Comparison of ENCODE assay signal across 16 cellular contexts in the genomic region with DNA sequence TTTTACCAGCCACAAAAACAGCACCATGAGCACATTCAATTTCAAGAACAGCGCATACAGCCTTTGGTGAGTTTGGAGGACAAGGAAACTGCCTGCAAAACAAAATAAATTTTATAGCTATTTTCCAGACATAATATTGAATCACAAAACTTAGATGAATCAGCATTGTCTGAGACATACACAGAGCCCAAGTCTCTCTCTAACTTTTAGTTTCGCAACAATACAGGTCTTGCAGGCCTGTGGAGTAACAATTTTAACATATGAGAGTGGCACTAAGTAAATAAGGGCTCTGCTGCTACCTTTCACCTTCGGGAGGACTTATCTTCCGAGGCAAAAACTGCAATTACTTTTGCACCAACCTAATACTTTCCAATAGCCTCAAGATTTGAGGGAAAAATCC. TPM values are rescaled to one million over a fixed set of nuclear protein-coding genes. Genes with fewer than 3 reads are reported as not detected.
DNase-seq lines count a peak whose midpoint lies in the region; ATAC-seq and TF ChIP-seq lines count a peak whose summit lies in the region.
"Had no signal": no experiment of that assay in that cellular context is flagged by ENCODE, and none has a peak within 500 bp of the region (broad histone marks: within the 10 kb centered on the region; RNA-seq: fewer than 3 reads in every experiment).

No MANE protein-coding gene starts in this region.

- H3K4me3 ChIP-seq in suprapubic skin, result no peak overlapping the region

- TF ChIP-seq CTCF in RWPE1 (conservative IDR thresholded peaks at IDR 0.05; ENCODE audit: low read depth) (no peak), suprapubic skin (IDR thresholded peaks at IDR 0.05) (no peak)

- DNase-seq in NCI-H510A treated with DMSO at 0.1 percent for 48 hours (lab: John Stamatoyannopoulos, UW) (peak; percentile 59), NCI-H510A (lab: John Stamatoyannopoulos, UW) (no peak), RWPE1 (ENCODE audit: low spot score) (peak; percentile 70), fibroblast of peridontal ligament (ENCODE audit: extremely low read depth) (peak; percentile 62), suprapubic skin (ENCODE audit: low spot score in 2 of 2) (no peak), DMS53 treated with DMSO at 0.1 percent for 48 hours (lab: John Stamatoyannopoulos, UW; ENCODE audit: unreplicated experiment) (no peak)
- DNase-seq: activated T-cell treated with anti-CD3 and anti-CD28 coated beads for 4 hours; left cardiac atrium; NCI-H2081 treated with DMSO at 0.1 percent for 48 hours; occipital lobe; stimulated activated CD4-positive, alpha-beta T cell treated with anti-CD3 and anti-CD28 coated beads, Interleukin-2, amount 100 ng/mL, for 24 hours; stimulated activated naive CD8-positive, alpha-beta T cell treated with anti-CD3 and anti-CD28 coated beads, Interleukin-15, Interleukin-2, amounts not matched to agents 100 U/mL and 50 U/mL, for 24 hours had no signal

- H3K27ac ChIP-seq in RWPE1 (no peak overlapping the region), suprapubic skin (peak overlapping the region; percentile 50)
- H3K27ac ChIP-seq: 22Rv1, VCaP had no signal

- 64% methylated on average over 4 of the region's 4 CpGs for WGBS in suprapubic skin

- no peaks in the 10 kb centered on the region for H3K27me3 ChIP-seq in suprapubic skin

- no peak for ATAC-seq in HG03342 (IDR thresholded peaks at IDR 0.05; ENCODE audit: unreplicated experiment)
- no peak for ATAC-seq in GM21529 (IDR thresholded peaks at IDR 0.05; ENCODE audit: unreplicated experiment)
- ATAC-seq: stimulated activated naive CD8-positive, alpha-beta T cell treated with anti-CD3 and anti-CD28 coated beads, Interleukin-15, Interleukin-2, amounts not matched to agents 100 U/mL and 50 U/mL, for 24 hours had no signal

- H3K36me3 ChIP-seq in suprapubic skin, result no peaks in the 10 kb centered on the region

- no peak for TF ChIP-seq POLR2A in suprapubic skin (IDR thresholded peaks at IDR 0.05)

- no peak for TF ChIP-seq EP300 in suprapubic skin (IDR thresholded peaks at IDR 0.05)

- H3K4me1 ChIP-seq in suprapubic skin, result peaks cover 58% of the 10 kb centered on the region

- POLR2A ChIA-PET in RWPE1 (lab: Yijun Ruan, JAX; ENCODE audit: low non-redundant PET), result no interaction called here

- CTCF ChIA-PET in RWPE1 (lab: Yijun Ruan, JAX), result no interaction called here

- H3K9me3 ChIP-seq in suprapubic skin, result no peaks in the 10 kb centered on the region

RNA-seq across cellular contexts. Expression of a gene that starts 56.1 kb away (rescaled TPM):
- 10 to 100 TPM; 29.5 to 39.2 (median 34.8) TPM for total RNA-seq in suprapubic skin

RNA-seq across cellular contexts. Expression of a gene that starts 56.6 kb away (rescaled TPM):
- total RNA-seq in suprapubic skin, result 10 to 100 TPM in 1 of 4 donors, 1 to 10 TPM in 3; 3.3 to 14.0 (median 6.6) TPM

Comparison
In these comparisons a context has a peak if more than half of its experiments do, and no peak if none do; other contexts are left out.
1. DNase-seq: peak in NCI-H510A treated with DMSO at 0.1 percent for 48 hours (single experiment), RWPE1 (single experiment) and fibroblast of peridontal ligament (single experiment); none in NCI-H510A (single experiment), suprapubic skin (0 of 2) and DMS53 treated with DMSO at 0.1 percent for 48 hours (single experiment).